In genomic region chr1:13583964-13584791, GRCh38 we compare ENCODE assay signal across 9 cellular contexts. TPM values are rescaled to one million over a fixed set of nuclear protein-coding genes. Genes with fewer than 3 reads are reported as not detected.
DNase-seq lines count a peak whose midpoint lies in the region; TF ChIP-seq lines count a peak whose summit lies in the region.
"Had no signal": no experiment of that assay in that cellular context is flagged by ENCODE, and none has a peak within 500 bp of the region (broad histone marks: within the 10 kb centered on the region; RNA-seq: fewer than 3 reads in every experiment).

No MANE protein-coding gene starts in this region.

- TF ChIP-seq CTCF in epithelial cell of proximal tubule (conservative IDR thresholded peaks at IDR 0.05; ENCODE audit: low read depth, low read length) (no peak), mesothelial cell of epicardium (IDR thresholded peaks at IDR 0.05; ENCODE audit: unreplicated experiment) (no peak), tibial nerve (IDR thresholded peaks at IDR 0.05) (no peak)

- no peaks in the 10 kb centered on the region for H3K9me3 ChIP-seq in tibial nerve

- H3K4me1 Mint-ChIP-seq in mesothelial cell of epicardium: peaks cover 66% of the 10 kb centered on the region

- H3K4me1 ChIP-seq in tibial nerve: peaks cover 0 to 54% (median 21%) of the 10 kb centered on the region in 4 donors

- peaks cover 0 to 8% of the 10 kb centered on the region in 2 donors for H3K27me3 ChIP-seq in tibial nerve

- DNase-seq in NCI-H510A (lab: John Stamatoyannopoulos, UW) (peak; percentile 11), epithelial cell of proximal tubule (ENCODE audit: low read depth) (no peak), mesothelial cell of epicardium (ENCODE audit: low spot score in 2 of 2, unreplicated experiment in 2 of 2) (peak; percentile 64 to 72), tibial nerve (ENCODE audit: low spot score in 2 of 2) (no peak), NCI-H446 (lab: John Stamatoyannopoulos, UW) (no peak), kidney tubule cell (ENCODE audit: low spot score) (no peak), NCI-H69 (lab: John Stamatoyannopoulos, UW) (no peak)
- DNase-seq in stimulated activated naive CD4-positive, alpha-beta T cell (lab: John Stamatoyannopoulos, UW): no peak

- H3K4me3 Mint-ChIP-seq in mesothelial cell of epicardium: peak overlapping the region; percentile 90

- 8 to 12% methylated on average over 29 to 47 of the region's 47 CpGs for WGBS in tibial nerve, 2 donors

- H3K27ac Mint-ChIP-seq in mesothelial cell of epicardium: peak overlapping the region; percentile 98

- no peaks in the 10 kb centered on the region for H3K36me3 ChIP-seq in tibial nerve

- peak in 1 of 2 donors; percentile 47 for TF ChIP-seq EP300 in tibial nerve (IDR thresholded peaks at IDR 0.05)

- H3K9me3 Mint-ChIP-seq in mesothelial cell of epicardium: no peaks in the 10 kb centered on the region

- no peak for TF ChIP-seq POLR2A in tibial nerve (IDR thresholded peaks at IDR 0.05)

- H3K4me3 ChIP-seq in epithelial cell of proximal tubule (ENCODE audit: low read depth, low read length): peak overlapping the region; percentile 41
- H3K4me3 ChIP-seq in tibial nerve: peak overlapping the region; percentile 38 to 62 (median 54)

- peak overlapping the region; percentile 81 to 95 (median 87) for H3K27ac ChIP-seq in tibial nerve

- no peaks in the 10 kb centered on the region for H3K36me3 Mint-ChIP-seq in mesothelial cell of epicardium

- no peaks in the 10 kb centered on the region for H3K27me3 Mint-ChIP-seq in mesothelial cell of epicardium (ENCODE audit: low read depth)

RNA-seq across cellular contexts. Expression of gene PDPN, which starts 0.5 kb away (rescaled TPM):
- total RNA-seq in epithelial cell of proximal tubule (7.6 TPM in 2 replicates), mesothelial cell of epicardium (102 to 108 TPM (median 105 TPM) in 3 replicates), tibial nerve (10 to 100 TPM; 16.2 to 25.7 (median 21.2) TPM)
- total RNA-seq: T-helper 2 cell treated with Interferon-gamma antibody and Interleukin-4, amounts not matched to agents 100 ng/mL and 5 ng/mL, for 36 hours had no signal

Comparison
In these comparisons a context has a peak if more than half of its experiments do, and no peak if none do; other contexts are left out.
1. DNase-seq: peak in NCI-H510A (single experiment) and mesothelial cell of epicardium (2 of 2); none in epithelial cell of proximal tubule (single experiment), tibial nerve (0 of 2), NCI-H446 (0 of 2), kidney tubule cell (single experiment), stimulated activated naive CD4-positive, alpha-beta T cell (0 of 6) and NCI-H69 (single experiment).